8 cellular contexts compared by ENCODE assay signal in genomic region chr19:4246767-4247593, GRCh38. TPM values are rescaled to one million over a fixed set of nuclear protein-coding genes. Genes with fewer than 3 reads are reported as not detected.
A peak's percentile ranks its signal among the peaks of the same experiment; 100 is the strongest.
DNase-seq lines count a peak whose midpoint lies in the region; ATAC-seq, FAIRE-seq and TF ChIP-seq lines count a peak whose summit lies in the region.

Gene YJU2, plus strand, starts transcription at chr19:4247080. Its CDS starts 67 bp downstream, at chr19:4247147.

- H3K27me3 ChIP-seq in BE2C, result no peaks in the 10 kb centered on the region

- peak; percentile 83 for TF ChIP-seq POLR2A in GM19193 (IDR thresholded peaks at IDR 0.05; ENCODE audit: extremely low read depth, insufficient read depth, insufficient read length)

- peak within 1 kb of the TSS; percentile 80 to 94 for H3K9ac ChIP-seq in kidney (ENCODE audit: low read length in 2 of 2)

- H3K4me3 ChIP-seq in BE2C (ENCODE audit: low read depth, low read length) (peak within 1 kb of the TSS; percentile 87), kidney (ENCODE audit: low read length in 2 of 2) (peak within 1 kb of the TSS; percentile 95 to 100)

- intact Hi-C loops in kidney (cut with DNase I), result no loop called here

- H3K4me1 ChIP-seq in BE2C (no peaks in the 10 kb centered on the region; the same call in 1 of the 2 replicates), kidney (ENCODE audit: control insufficient read depth in 1 of 2, insufficient read depth in 1 of 2, low read depth in 1 of 2, low read length in 2 of 2) (peaks cover 4 to 5% of the 10 kb centered on the region in 2 donors)

- TF ChIP-seq CTCF in BE2C (IDR thresholded peaks at IDR 0.05; ENCODE audit: low read depth, low read length) (peak; percentile 75), kidney (IDR thresholded peaks at IDR 0.05; ENCODE audit: borderline replicate concordance, extremely low read depth, insufficient read depth) (peak; percentile 46)

- peak; percentile 86 for ATAC-seq in HG03439 (IDR thresholded peaks at IDR 0.05; ENCODE audit: unreplicated experiment)

- peak; percentile 100 for DNase-seq in BE2C
- DNase-seq in NCI-H510A (lab: John Stamatoyannopoulos, UW), result peak; percentile 99
- DNase-seq in activated CD4-positive, alpha-beta T cell treated with anti-CD3 and anti-CD28 coated beads for 1 hour, result peak; percentile 96
- DNase-seq in cerebellum (ENCODE audit: low spot score), result peak; percentile 100
- peak; percentile 100 for DNase-seq in kidney
- peak; percentile 100 for DNase-seq in stimulated activated CD4-positive, alpha-beta T cell treated with anti-CD3 and anti-CD28 coated beads, Interleukin-15, amount 100 ng/mL, for 24 hours

- FAIRE-seq in kidney (lab: Jason Lieb, UNC), result peak; percentile 35

- H3K27ac ChIP-seq in kidney (ENCODE audit: low read depth in 2 of 2, low read length in 2 of 2), result peak within 1 kb of the TSS; percentile 92 to 97

- H3K9me3 ChIP-seq in BE2C, result peaks cover under 1% of the 10 kb centered on the region; the same call in 1 of the 2 replicates
- H3K9me3 ChIP-seq in kidney (ENCODE audit: control insufficient read depth in 1 of 2, low read length in 2 of 2), result no peaks in the 10 kb centered on the region

- H3K36me3 ChIP-seq in BE2C (peaks cover 34% of the 10 kb centered on the region), kidney (ENCODE audit: control insufficient read depth in 1 of 2, insufficient read depth in 2 of 2, low read length in 2 of 2) (peaks cover 14 to 24% of the 10 kb centered on the region in 2 donors)

RNA-seq across cellular contexts. Expression of gene YJU2, which starts in this region (rescaled TPM):
- polyA plus RNA-seq in BE2C (2012; ENCODE audit: insufficient read depth, insufficient read length, low read depth), result 146 TPM
- total RNA-seq in cerebellum (12.9 TPM), kidney (22.5 TPM)
- polyA plus RNA-seq in kidney (ENCODE audit: insufficient read depth, low read depth, low replicate concordance), result 26.0 TPM

Comparison
In these comparisons a context has a peak if more than half of its experiments do, and no peak if none do; other contexts are left out.
1. Peak in every context shown above with its lines: DNase-seq, ATAC-seq, H3K4me3 ChIP-seq and H3K27ac ChIP-seq.